24 cellular contexts compared by ENCODE assay signal in the genomic region with DNA sequence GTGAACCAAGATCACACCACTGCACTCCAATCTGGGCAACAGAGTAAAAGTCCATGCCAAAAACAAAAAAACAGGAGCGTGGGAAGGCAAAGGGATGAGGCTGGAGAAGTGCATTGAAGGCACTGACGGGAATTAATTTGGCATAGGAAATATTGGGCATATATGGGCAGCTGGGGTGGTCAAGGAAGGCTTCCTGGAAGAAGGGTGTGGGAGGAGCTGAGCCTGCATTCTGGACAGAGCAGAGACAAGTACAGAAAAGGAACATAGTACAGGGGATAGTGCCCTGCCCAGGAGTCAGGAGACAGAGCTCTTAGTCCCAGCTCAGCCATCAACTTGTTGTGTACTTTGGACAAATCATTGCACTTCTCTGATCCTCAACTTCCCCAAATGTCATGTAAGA. TPM values are rescaled to one million over a fixed set of nuclear protein-coding genes. Genes with fewer than 3 reads are reported as not detected.
"Had no signal": no experiment of that assay in that cellular context is flagged by ENCODE, and none has a peak within 500 bp of the region (broad histone marks: within the 10 kb centered on the region; RNA-seq: fewer than 3 reads in every experiment).

No MANE protein-coding gene starts in this region.

- H3K4me1 Mint-ChIP-seq: activated CD4-positive, alpha-beta T cell treated with anti-CD3 and anti-CD28 coated beads for 36 hours; activated naive CD4-positive, alpha-beta T cell treated with anti-CD3 and anti-CD28 coated beads, Interleukin-2, amount 10 ng/mL, durations not matched to agents 7 days and 5 days; activated naive CD8-positive, alpha-beta T cell treated with anti-CD3 and anti-CD28 coated beads for 36 hours had no signal

- H3K9me3 ChIP-seq: MG63 had no signal

- H3K4me3 ChIP-seq: MG63 had no signal

- H3K27me3 Mint-ChIP-seq: activated CD4-positive, alpha-beta T cell treated with anti-CD3 and anti-CD28 coated beads for 36 hours had no signal

- DNase-seq: activated CD4-positive, alpha-beta T cell treated with anti-CD3 and anti-CD28 coated beads for 36 hours; activated CD8-positive, alpha-beta memory T cell treated with anti-CD3 and anti-CD28 coated beads, Interleukin-2, amount 50 U/mL, for 4 hours; activated CD8-positive, alpha-beta T cell treated with anti-CD3 and anti-CD28 coated beads for 36 hours; activated gamma-delta T cell treated with Interleukin-2 at 50 U/mL for 16 hours; activated naive CD4-positive, alpha-beta T cell treated with anti-CD3 and anti-CD28 coated beads, Interleukin-2, amount 10 ng/mL, durations not matched to agents 7 days and 5 days; activated naive CD8-positive, alpha-beta T cell treated with anti-CD3 and anti-CD28 coated beads for 36 hours; activated T-cell treated with anti-CD3 and anti-CD28 coated beads, Interleukin-2, amount 50 U/mL, for 72 hours; anterior cingulate cortex; MG63; MV-4-11; NCI-H1092 treated with DMSO at 0.1 percent for 48 hours; NCI-H1417 treated with DMSO at 0.1 percent for 48 hours; NCI-H1694; NCI-H2029; NCI-H2107; NCI-H345; NCI-H510A; NCI-H526 treated with DMSO at 0.1 percent for 48 hours; NCI-H82; SIG-M5; T-helper 17 cell; T-helper 9 cell had no signal

- ATAC-seq: activated CD4-positive, alpha-beta T cell treated with anti-CD3 and anti-CD28 coated beads for 36 hours; activated CD8-positive, alpha-beta T cell treated with anti-CD3 and anti-CD28 coated beads for 36 hours; activated T-cell treated with anti-CD3 and anti-CD28 coated beads, Interleukin-2, amount 50 U/mL, for 72 hours; T-helper 17 cell had no signal

- H3K9me3 Mint-ChIP-seq: activated CD8-positive, alpha-beta T cell treated with anti-CD3 and anti-CD28 coated beads for 36 hours; activated naive CD4-positive, alpha-beta T cell treated with anti-CD3 and anti-CD28 coated beads, Interleukin-2, amount 10 ng/mL, durations not matched to agents 7 days and 5 days; activated naive CD8-positive, alpha-beta T cell treated with anti-CD3 and anti-CD28 coated beads for 36 hours had no signal

- H3K4me3 Mint-ChIP-seq: activated CD4-positive, alpha-beta T cell treated with anti-CD3 and anti-CD28 coated beads for 36 hours; activated CD8-positive, alpha-beta T cell treated with anti-CD3 and anti-CD28 coated beads for 36 hours; activated naive CD4-positive, alpha-beta T cell treated with anti-CD3 and anti-CD28 coated beads, Interleukin-2, amount 10 ng/mL, durations not matched to agents 7 days and 5 days; activated naive CD8-positive, alpha-beta T cell treated with anti-CD3 and anti-CD28 coated beads for 36 hours; activated T-cell treated with anti-CD3 and anti-CD28 coated beads, Interleukin-2, amount 50 U/mL, for 72 hours; T-helper 17 cell had no signal

- H3K27ac Mint-ChIP-seq: activated CD4-positive, alpha-beta T cell treated with anti-CD3 and anti-CD28 coated beads for 36 hours; activated CD8-positive, alpha-beta T cell treated with anti-CD3 and anti-CD28 coated beads for 36 hours; activated naive CD4-positive, alpha-beta T cell treated with anti-CD3 and anti-CD28 coated beads, Interleukin-2, amount 10 ng/mL, durations not matched to agents 7 days and 5 days; activated naive CD8-positive, alpha-beta T cell treated with anti-CD3 and anti-CD28 coated beads for 36 hours; activated T-cell treated with anti-CD3 and anti-CD28 coated beads, Interleukin-2, amount 50 U/mL, for 72 hours; activated T-helper 2 cell treated with anti-CD3 and anti-CD28 coated beads, Interferon-gamma antibody, Interleukin-2, Interleukin-4, amounts not matched to agents 10 μg/mL and 5 μg/mL and 100 μg/mL, durations not matched to agents 14 hours and 24 hours and 36 hours; T-helper 17 cell had no signal

- H3K36me3 ChIP-seq: MG63 had no signal

- H3K27me3 ChIP-seq: MG63 had no signal

- H3K36me3 Mint-ChIP-seq: activated naive CD4-positive, alpha-beta T cell treated with anti-CD3 and anti-CD28 coated beads, Interleukin-2, amount 10 ng/mL, durations not matched to agents 7 days and 5 days; activated naive CD8-positive, alpha-beta T cell treated with anti-CD3 and anti-CD28 coated beads for 36 hours had no signal

RNA-seq across cellular contexts. Expression of a gene that starts 11.7 kb away (rescaled TPM):
- total RNA-seq: OCI-LY7 had no signal
